Comparison of ENCODE assay signal across 1 cellular context in the genomic region with DNA sequence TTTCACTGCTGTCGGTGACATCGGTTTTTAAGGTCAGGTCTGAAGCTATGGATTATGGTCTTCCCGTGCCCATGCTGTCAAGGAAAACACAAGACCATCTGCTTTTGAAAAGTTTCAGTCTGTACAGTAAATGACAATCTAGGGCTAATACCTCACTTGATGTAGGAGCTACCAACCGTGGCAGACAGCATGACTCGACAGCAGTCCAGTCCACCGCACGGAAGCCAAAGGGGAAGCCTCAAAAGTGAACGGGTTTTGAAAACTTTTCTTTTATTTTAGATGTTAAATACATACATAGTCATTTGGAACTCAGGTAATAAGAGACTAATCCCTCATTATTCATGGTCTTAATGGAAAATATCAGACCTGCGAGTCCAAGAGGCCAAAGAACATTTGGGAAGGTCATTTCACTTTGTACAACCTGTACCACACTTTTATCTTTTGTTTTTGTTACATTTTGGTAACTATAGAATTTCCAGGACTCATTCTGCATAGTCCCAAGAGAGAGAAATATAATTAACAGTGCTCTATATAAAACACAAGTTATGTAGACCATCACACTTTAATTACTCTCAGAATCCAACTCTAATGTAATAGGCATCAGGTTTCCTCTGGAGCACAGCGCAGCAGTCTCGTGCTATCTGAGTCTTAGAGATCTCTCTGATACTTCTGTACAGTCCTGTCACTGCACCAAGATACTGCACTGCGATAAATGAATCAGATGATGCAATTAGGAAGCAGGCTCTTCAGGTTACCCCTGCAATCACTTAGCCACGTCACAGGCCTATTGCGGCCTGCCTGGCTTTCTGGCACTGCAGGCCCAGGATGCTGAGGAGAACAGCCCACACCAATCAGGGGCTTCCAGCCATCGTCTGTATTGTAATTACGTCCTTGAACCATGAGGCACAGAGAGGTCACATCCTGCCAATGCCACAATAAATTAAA.
TF ChIP-seq lines count a peak whose summit lies in the region.

No MANE protein-coding gene starts in this region.

TF ChIP-seq in SK-N-SH treated with all-trans-retinoic acid at 6 μM for 48 hours, 23 proteins besides CTCF, POLR2A, EP300 and RAD21 (continued from another document):
- TF ChIP-seq, protein P1, sequence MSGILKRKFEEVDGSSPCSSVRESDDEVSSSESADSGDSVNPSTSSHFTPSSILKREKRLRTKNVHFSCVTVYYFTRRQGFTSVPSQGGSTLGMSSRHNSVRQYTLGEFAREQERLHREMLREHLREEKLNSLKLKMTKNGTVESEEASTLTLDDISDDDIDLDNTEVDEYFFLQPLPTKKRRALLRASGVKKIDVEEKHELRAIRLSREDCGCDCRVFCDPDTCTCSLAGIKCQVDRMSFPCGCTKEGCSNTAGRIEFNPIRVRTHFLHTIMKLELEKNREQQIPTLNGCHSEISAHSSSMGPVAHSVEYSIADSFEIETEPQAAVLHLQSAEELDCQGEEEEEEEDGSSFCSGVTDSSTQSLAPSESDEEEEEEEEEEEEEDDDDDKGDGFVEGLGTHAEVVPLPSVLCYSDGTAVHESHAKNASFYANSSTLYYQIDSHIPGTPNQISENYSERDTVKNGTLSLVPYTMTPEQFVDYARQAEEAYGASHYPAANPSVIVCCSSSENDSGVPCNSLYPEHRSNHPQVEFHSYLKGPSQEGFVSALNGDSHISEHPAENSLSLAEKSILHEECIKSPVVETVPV (CRISPR knock-in tag; IDR thresholded peaks at IDR 0.05), result peak; percentile 88
- TF ChIP-seq CREB5 (CRISPR knock-in tag; IDR thresholded peaks at IDR 0.05; ENCODE audit: low read depth), result peak; percentile 79; the same call in 1 of the 2 replicates
- TF ChIP-seq POU6F1 (CRISPR knock-in tag; IDR thresholded peaks at IDR 0.05; ENCODE audit: borderline replicate concordance, low read depth), result no peak; the same call in 1 of the 2 replicates
- TF ChIP-seq TOX (CRISPR knock-in tag; IDR thresholded peaks at IDR 0.05; ENCODE audit: borderline replicate concordance), result no peak
- TF ChIP-seq ZNF8 (CRISPR knock-in tag; IDR thresholded peaks at IDR 0.05), result no peak
- no peak for TF ChIP-seq OSR1 (CRISPR knock-in tag; IDR thresholded peaks at IDR 0.05)
- TF ChIP-seq ZNF565 (CRISPR knock-in tag; conservative IDR thresholded peaks at IDR 0.05; ENCODE audit: low read depth), result no peak
